ENCODE assay signal across 8 cellular contexts in the genomic region with DNA sequence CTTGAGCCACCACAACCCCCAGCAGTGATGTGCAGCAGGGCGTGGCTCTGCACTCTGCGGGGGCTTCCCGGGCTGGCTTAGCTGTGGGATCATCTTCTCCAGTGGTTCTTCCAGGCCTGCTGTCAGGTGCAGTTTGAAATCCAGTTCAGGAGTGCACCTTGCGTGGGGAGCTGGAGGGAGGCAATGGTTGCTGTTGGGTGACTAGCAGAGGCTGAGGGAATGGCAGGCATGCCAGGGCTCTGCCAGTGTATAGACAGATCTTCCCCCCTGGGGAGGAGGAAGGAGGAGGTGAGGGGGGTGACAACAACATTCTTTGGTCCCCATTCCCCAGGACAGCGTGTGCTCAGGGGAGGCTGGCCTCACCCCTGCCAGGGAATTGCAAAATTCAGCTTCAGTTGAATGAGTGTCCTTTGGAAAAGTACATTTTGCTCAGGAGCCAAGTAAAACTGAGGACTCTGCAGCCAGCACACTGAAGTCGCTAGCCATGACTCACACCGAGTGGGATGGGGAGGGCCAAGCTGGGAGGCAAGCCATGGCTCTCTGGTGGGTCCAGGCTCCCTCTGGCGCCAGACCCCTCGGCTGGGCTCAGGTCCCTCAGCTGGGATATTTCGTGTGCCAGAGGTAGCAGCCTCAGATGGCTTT. TPM values are rescaled to one million over a fixed set of nuclear protein-coding genes. Genes with fewer than 3 reads are reported as not detected.
DNase-seq lines count a peak whose midpoint lies in the region; ATAC-seq and TF ChIP-seq lines count a peak whose summit lies in the region.

No MANE protein-coding gene starts in this region.

- DNase-seq in HFFc6 (peak; percentile 92), MCF 10A (ENCODE audit: unreplicated experiment) (peak; percentile 99), kidney tubule cell (ENCODE audit: low spot score) (peak; percentile 95), KG1 (lab: John Stamatoyannopoulos, UW) (no peak), DMS153 treated with DMSO at 0.1 percent for 48 hours (lab: John Stamatoyannopoulos, UW; ENCODE audit: unreplicated experiment) (no peak)

- no peaks in the 10 kb centered on the region for H3K27me3 ChIP-seq in subcutaneous abdominal adipose tissue (ENCODE audit: control insufficient read depth in 5 of 5, insufficient read depth in 4 of 5, low read length in 5 of 5)

- no peaks in the 10 kb centered on the region for H3K36me3 ChIP-seq in subcutaneous abdominal adipose tissue (ENCODE audit: control insufficient read depth in 5 of 5, insufficient read depth in 5 of 5, low read length in 5 of 5)

- ATAC-seq in HG03354 (IDR thresholded peaks at IDR 0.05; ENCODE audit: poor library complexity, severe bottlenecking, unreplicated experiment) = no peak
- ATAC-seq in HG02588 (IDR thresholded peaks at IDR 0.05; ENCODE audit: unreplicated experiment) = no peak

- H3K36me3 Mint-ChIP-seq in HFFc6 (ENCODE audit: low read depth) (no peaks in the 10 kb centered on the region; the same call in 1 of the 2 replicates), MCF 10A (ENCODE audit: insufficient read depth, unreplicated experiment) (peaks cover 6% of the 10 kb centered on the region)

- H3K27me3 Mint-ChIP-seq in HFFc6 (ENCODE audit: insufficient read depth) (no peaks in the 10 kb centered on the region; the same call in 1 of the 2 replicates), MCF 10A (ENCODE audit: insufficient read depth, unreplicated experiment) (no peaks in the 10 kb centered on the region)

- H3K27ac Mint-ChIP-seq in HFFc6 = no peak overlapping the region
- H3K27ac Mint-ChIP-seq in MCF 10A (ENCODE audit: low read depth, unreplicated experiment) = no peak overlapping the region

- peak overlapping the region; percentile 98 for H3K27ac ChIP-seq in subcutaneous abdominal adipose tissue (ENCODE audit: low read depth, low read length)

- no TSS peak for BruUV-seq in MCF 10A (replicated peaks; lab: Mats Ljungman, UMichigan)

- H3K9me3 Mint-ChIP-seq in HFFc6 = no peaks in the 10 kb centered on the region
- H3K9me3 Mint-ChIP-seq in MCF 10A (ENCODE audit: unreplicated experiment) = no peaks in the 10 kb centered on the region

- no peaks in the 10 kb centered on the region for H3K9me3 ChIP-seq in subcutaneous abdominal adipose tissue (ENCODE audit: control insufficient read depth in 5 of 5, low read length in 5 of 5)

- TF ChIP-seq CTCF in HFFc6 (IDR thresholded peaks at IDR 0.05) = peak; percentile 53; the same call in 1 of the 2 replicates
- TF ChIP-seq CTCF in MCF 10A (IDR thresholded peaks at IDR 0.05; ENCODE audit: unreplicated experiment) = no peak

- CTCF ChIA-PET in MCF 10A (lab: Yijun Ruan, JAX) = interaction anchor here (0.8 to 4.0 kb wide), 17 partner anchors 8 to 152 kb away, joined by 3 to 26 read pairs (median 6); a partner anchor contains a TSS

- peaks cover 43 to 97% (median 94%) of the 10 kb centered on the region in 5 donors for H3K4me1 ChIP-seq in subcutaneous abdominal adipose tissue (ENCODE audit: control insufficient read depth in 5 of 5, insufficient read depth in 5 of 5, low read length in 5 of 5)

- H3K4me1 Mint-ChIP-seq in HFFc6 (ENCODE audit: low read depth) (peaks cover 5% of the 10 kb centered on the region; the same call in 1 of the 2 replicates), MCF 10A (ENCODE audit: insufficient read depth, unreplicated experiment) (peaks cover 15% of the 10 kb centered on the region)

- intact Hi-C loops in MCF 10A (cut with micrococcal nuclease) = loop anchor here (1.0 to 5.0 kb wide), 6 partner anchors 18 to 153 kb away; a partner anchor contains a TSS

- peak overlapping the region; percentile 22 to 84 (median 72) for H3K9ac ChIP-seq in subcutaneous abdominal adipose tissue (ENCODE audit: low read length in 5 of 5)

- peak overlapping the region in 2 of 5 donors; percentile 44 to 47 for H3K4me3 ChIP-seq in subcutaneous abdominal adipose tissue (ENCODE audit: low read depth in 1 of 5, low read length in 5 of 5)

- POLR2A ChIA-PET in MCF 10A (lab: Yijun Ruan, JAX) = interaction anchor here (0.7 to 11.0 kb wide), 25 partner anchors 9 to 154 kb away, joined by 3 to 520 read pairs (median 9); a partner anchor contains a TSS

- H3K4me3 Mint-ChIP-seq in HFFc6 (no peak overlapping the region), MCF 10A (ENCODE audit: unreplicated experiment) (no peak overlapping the region)

RNA-seq across cellular contexts. Expression of a gene that starts 35.0 kb away (rescaled TPM):
- 100 to 1,000 TPM; 240 to 276 (median 258) TPM for total RNA-seq in HFFc6 (2021; fragmentation: NEBNext Ultra II Directional; extraction: Animal tissue kit (Norgen Biotek cat#: 25700))
- 257 and 292 TPM in 2 replicates for total RNA-seq in MCF 10A (2022)

Comparison
In these comparisons a context has a peak if more than half of its experiments do, and no peak if none do; other contexts are left out.
1. DNase-seq: peak in HFFc6 (single experiment), MCF 10A (single experiment) and kidney tubule cell (single experiment); none in KG1 (single experiment) and DMS153 treated with DMSO at 0.1 percent for 48 hours (single experiment).